In genomic region chr18:74126684-74127482, GRCh38 we compare ENCODE assay signal across 25 cellular contexts. TPM values are rescaled to one million over a fixed set of nuclear protein-coding genes. Genes with fewer than 3 reads are reported as not detected.
DNase-seq lines count a peak whose midpoint lies in the region.
"Had no signal": no experiment of that assay in that cellular context is flagged by ENCODE, and none has a peak within 500 bp of the region (broad histone marks: within the 10 kb centered on the region; RNA-seq: fewer than 3 reads in every experiment).

No MANE protein-coding gene starts in this region.

- H3K9me3 ChIP-seq in Karpas-422 (ENCODE audit: low read length), result no peaks in the 10 kb centered on the region
- H3K9me3 ChIP-seq: SJCRH30 had no signal

- no peaks in the 10 kb centered on the region for H3K4me1 ChIP-seq in Karpas-422 (ENCODE audit: low read length)
- H3K4me1 ChIP-seq: SJCRH30 had no signal

- no peaks in the 10 kb centered on the region for H3K79me2 ChIP-seq in Karpas-422 (ENCODE audit: low read length)

- peak overlapping the region; percentile 75 for H3K27ac ChIP-seq in cingulate gyrus (ENCODE audit: low read depth, low read length)
- H3K27ac ChIP-seq in Karpas-422 (ENCODE audit: low read length), result no peak overlapping the region
- H3K27ac ChIP-seq: KMS-11, SJCRH30 had no signal

- H3K4me3 ChIP-seq in Karpas-422 (ENCODE audit: low read length), result no peak overlapping the region
- H3K4me3 ChIP-seq: GM12878, SJCRH30 had no signal

- H3K36me3 ChIP-seq in Karpas-422 (ENCODE audit: insufficient read depth, low read length), result no peaks in the 10 kb centered on the region
- H3K36me3 ChIP-seq: SJCRH30 had no signal

- H3K4me2 ChIP-seq in Karpas-422 (ENCODE audit: low read depth, low read length, poor library complexity, severe bottlenecking), result no peak overlapping the region
- H3K4me2 ChIP-seq: KMS-11 had no signal

- no peaks in the 10 kb centered on the region for H4K20me1 ChIP-seq in Karpas-422 (ENCODE audit: insufficient read depth, low read depth, low read length)

- no peaks in the 10 kb centered on the region for H3K9me2 ChIP-seq in Karpas-422 (replicated peaks; ENCODE audit: insufficient read depth, low read length)

- H2AFZ ChIP-seq in Karpas-422 (ENCODE audit: low read length), result no peak overlapping the region

- no peak overlapping the region for H3K9ac ChIP-seq in Karpas-422 (ENCODE audit: low read length)
- H3K9ac ChIP-seq: KMS-11 had no signal

- H3K27me3 ChIP-seq in Karpas-422 (ENCODE audit: low read length), result no peaks in the 10 kb centered on the region
- H3K27me3 ChIP-seq: SJCRH30 had no signal

- DNase-seq in COR-L47 (lab: John Stamatoyannopoulos, UW) (peak; percentile 20), NCI-H146 (lab: John Stamatoyannopoulos, UW) (peak; percentile 82), midbrain (lab: John Stamatoyannopoulos, UW) (peak; percentile 66), Karpas-422 (no peak), ACHN (no peak), RKO (ENCODE audit: low spot score) (no peak), COLO668 (lab: John Stamatoyannopoulos, UW; ENCODE audit: unreplicated experiment) (no peak)
- DNase-seq: activated CD4-positive, alpha-beta T cell treated with anti-CD3 and anti-CD28 coated beads for 36 hours; activated CD8-positive, alpha-beta T cell treated with anti-CD3 and anti-CD28 coated beads for 36 hours; amniotic stem cell; DMS153; effector memory CD4-positive, alpha-beta T cell; islet precursor cell; naive B cell; NCI-H1436 treated with DMSO at 0.1 percent for 48 hours; NCI-H524 treated with DMSO at 0.1 percent for 48 hours; occipital lobe; SJCRH30; stimulated activated CD4-positive, alpha-beta T cell treated with anti-CD3 and anti-CD28 coated beads, Interleukin-4, amount 100 ng/mL, for 24 hours; SW 1271; trophoblast cell had no signal

- in situ Hi-C loops in ACHN (cut with HindIII; ENCODE audit: low pct_ligation_motif_present, low pct_unique_long_range_greater_than_20kb, low sequenced_read_pairs), result no loop called here

RNA-seq across cellular contexts. Expression of gene FBXO15, which starts 20.8 kb away (rescaled TPM):
- 0.32 and 0.89 TPM in 2 replicates for total RNA-seq in Karpas-422 (2014; rRNA removed; shearing (Covaris generic); ENCODE audit: low replicate concordance)
- total RNA-seq: pulmonary artery endothelial cell had no signal

RNA-seq across cellular contexts. Expression of gene TIMM21, which starts 21.4 kb away (rescaled TPM):
- 59.3 and 82.4 TPM in 2 replicates for total RNA-seq in Karpas-422 (2014; rRNA removed; shearing (Covaris generic); ENCODE audit: low replicate concordance)

Comparison
In these comparisons a context has a peak if more than half of its experiments do, and no peak if none do; other contexts are left out.
1. DNase-seq: peak in COR-L47 (single experiment), NCI-H146 (single experiment) and midbrain (single experiment); none in Karpas-422 (single experiment), ACHN (single experiment), RKO (single experiment) and COLO668 (single experiment).